In genomic region chr4:26320453-26321325, GRCh38 we compare ENCODE assay signal across 1 cellular context.
TF ChIP-seq lines count a peak whose summit lies in the region.

Gene RBPJ (plus strand): TSS chr4:26321014. CDS start chr4:26321029, 15 bp downstream.

TF ChIP-seq in GM12878, 131 proteins besides CTCF, POLR2A, EP300 and RAD21 (continued from another document and continues in another):
- TF ChIP-seq, protein P1, sequence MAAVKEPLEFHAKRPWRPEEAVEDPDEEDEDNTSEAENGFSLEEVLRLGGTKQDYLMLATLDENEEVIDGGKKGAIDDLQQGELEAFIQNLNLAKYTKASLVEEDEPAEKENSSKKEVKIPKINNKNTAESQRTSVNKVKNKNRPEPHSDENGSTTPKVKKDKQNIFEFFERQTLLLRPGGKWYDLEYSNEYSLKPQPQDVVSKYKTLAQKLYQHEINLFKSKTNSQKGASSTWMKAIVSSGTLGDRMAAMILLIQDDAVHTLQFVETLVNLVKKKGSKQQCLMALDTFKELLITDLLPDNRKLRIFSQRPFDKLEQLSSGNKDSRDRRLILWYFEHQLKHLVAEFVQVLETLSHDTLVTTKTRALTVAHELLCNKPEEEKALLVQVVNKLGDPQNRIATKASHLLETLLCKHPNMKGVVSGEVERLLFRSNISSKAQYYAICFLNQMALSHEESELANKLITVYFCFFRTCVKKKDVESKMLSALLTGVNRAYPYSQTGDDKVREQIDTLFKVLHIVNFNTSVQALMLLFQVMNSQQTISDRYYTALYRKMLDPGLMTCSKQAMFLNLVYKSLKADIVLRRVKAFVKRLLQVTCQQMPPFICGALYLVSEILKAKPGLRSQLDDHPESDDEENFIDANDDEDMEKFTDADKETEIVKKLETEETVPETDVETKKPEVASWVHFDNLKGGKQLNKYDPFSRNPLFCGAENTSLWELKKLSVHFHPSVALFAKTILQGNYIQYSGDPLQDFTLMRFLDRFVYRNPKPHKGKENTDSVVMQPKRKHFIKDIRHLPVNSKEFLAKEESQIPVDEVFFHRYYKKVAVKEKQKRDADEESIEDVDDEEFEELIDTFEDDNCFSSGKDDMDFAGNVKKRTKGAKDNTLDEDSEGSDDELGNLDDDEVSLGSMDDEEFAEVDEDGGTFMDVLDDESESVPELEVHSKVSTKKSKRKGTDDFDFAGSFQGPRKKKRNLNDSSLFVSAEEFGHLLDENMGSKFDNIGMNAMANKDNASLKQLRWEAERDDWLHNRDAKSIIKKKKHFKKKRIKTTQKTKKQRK (IDR thresholded peaks at IDR 0.05; ENCODE audit: low read depth, low read length), result no peak
- TF ChIP-seq MAX (IDR thresholded peaks at IDR 0.05; ENCODE audit: low read depth, low read length) (no peak), CHD1 (IDR thresholded peaks at IDR 0.05; ENCODE audit: low read depth, low read length) (no peak), MTA3 (IDR thresholded peaks at IDR 0.05; ENCODE audit: borderline replicate concordance, low read length) (0 out of 2 replicates have a peak, but pooled peaks have one; percentile 3), POU2F2 (IDR thresholded peaks at IDR 0.05; ENCODE audit: borderline replicate concordance, low read depth, low read length) (0 out of 3 replicates have a peak, but pooled peaks have one; percentile 3), PAX8 (IDR thresholded peaks at IDR 0.05) (no peak), DPF2 (IDR thresholded peaks at IDR 0.05) (0 out of 2 replicates have a peak, but pooled peaks have one; percentile 13), NRF1 (conservative IDR thresholded peaks at IDR 0.05; ENCODE audit: low read depth, low read length) (peak; percentile 63), STAT3 (IDR thresholded peaks at IDR 0.05; ENCODE audit: low read depth, low read length) (no peak), MTA2 (IDR thresholded peaks at IDR 0.05; ENCODE audit: low read depth) (peak; percentile 52), CEBPB (IDR thresholded peaks at IDR 0.05; ENCODE audit: borderline replicate concordance in 1 of 2, low read depth in 2 of 2, low read length in 2 of 2) (no peak), ATF7 (IDR thresholded peaks at IDR 0.05; ENCODE audit: low read depth) (peak; percentile 70), WRNIP1 (IDR thresholded peaks at IDR 0.05; ENCODE audit: borderline replicate concordance, low read depth, low read length) (no peak), MYB (IDR thresholded peaks at IDR 0.05; ENCODE audit: borderline replicate concordance, low read depth, low read length) (no peak), TCF3 (IDR thresholded peaks at IDR 0.05; ENCODE audit: borderline replicate concordance, insufficient read depth, low read depth, low read length) (no peak), SRF (IDR thresholded peaks at IDR 0.05; ENCODE audit: low read depth in 2 of 2, low read length in 2 of 2) (no peak), IKZF2 (IDR thresholded peaks at IDR 0.05) (peak; percentile 96 to 97), ZNF274 (IDR thresholded peaks at IDR 0.05; ENCODE audit: insufficient read depth, insufficient read length) (no peak), ATF3 (IDR thresholded peaks at IDR 0.05; ENCODE audit: borderline replicate concordance, extremely low read depth, low read depth, low read length) (no peak), KAT2A (conservative IDR thresholded peaks at IDR 0.05; ENCODE audit: control insufficient read depth, low read depth, low read length) (no peak), TAF1 (IDR thresholded peaks at IDR 0.05; ENCODE audit: borderline replicate concordance, low read depth, low read length) (peak; percentile 44; the same call in 1 of the 2 replicates), NKRF (conservative IDR thresholded peaks at IDR 0.05) (peak; percentile 61; the same call in 1 of the 2 replicates), ZNF24 (IDR thresholded peaks at IDR 0.05) (no peak), USF2 (IDR thresholded peaks at IDR 0.05; ENCODE audit: borderline replicate concordance, low read depth, low read length) (no peak), GATAD2B (conservative IDR thresholded peaks at IDR 0.05; ENCODE audit: low read depth) (peak; percentile 62; the same call in 1 of the 2 replicates), FOXK2 (IDR thresholded peaks at IDR 0.05) (no peak), ZZZ3 (IDR thresholded peaks at IDR 0.05; ENCODE audit: control insufficient read depth, insufficient read length, low read depth) (no peak), E4F1 (IDR thresholded peaks at IDR 0.05; ENCODE audit: borderline replicate concordance, partially characterized antibody) (peak; percentile 60), JUND (IDR thresholded peaks at IDR 0.05; ENCODE audit: low read depth, low read length) (no peak), MEF2B (IDR thresholded peaks at IDR 0.05; ENCODE audit: partially characterized antibody, poor library complexity, severe bottlenecking) (peak; percentile 82), ESRRA (IDR thresholded peaks at IDR 0.05; ENCODE audit: low read length) (no peak)
- TF ChIP-seq, protein P2, sequence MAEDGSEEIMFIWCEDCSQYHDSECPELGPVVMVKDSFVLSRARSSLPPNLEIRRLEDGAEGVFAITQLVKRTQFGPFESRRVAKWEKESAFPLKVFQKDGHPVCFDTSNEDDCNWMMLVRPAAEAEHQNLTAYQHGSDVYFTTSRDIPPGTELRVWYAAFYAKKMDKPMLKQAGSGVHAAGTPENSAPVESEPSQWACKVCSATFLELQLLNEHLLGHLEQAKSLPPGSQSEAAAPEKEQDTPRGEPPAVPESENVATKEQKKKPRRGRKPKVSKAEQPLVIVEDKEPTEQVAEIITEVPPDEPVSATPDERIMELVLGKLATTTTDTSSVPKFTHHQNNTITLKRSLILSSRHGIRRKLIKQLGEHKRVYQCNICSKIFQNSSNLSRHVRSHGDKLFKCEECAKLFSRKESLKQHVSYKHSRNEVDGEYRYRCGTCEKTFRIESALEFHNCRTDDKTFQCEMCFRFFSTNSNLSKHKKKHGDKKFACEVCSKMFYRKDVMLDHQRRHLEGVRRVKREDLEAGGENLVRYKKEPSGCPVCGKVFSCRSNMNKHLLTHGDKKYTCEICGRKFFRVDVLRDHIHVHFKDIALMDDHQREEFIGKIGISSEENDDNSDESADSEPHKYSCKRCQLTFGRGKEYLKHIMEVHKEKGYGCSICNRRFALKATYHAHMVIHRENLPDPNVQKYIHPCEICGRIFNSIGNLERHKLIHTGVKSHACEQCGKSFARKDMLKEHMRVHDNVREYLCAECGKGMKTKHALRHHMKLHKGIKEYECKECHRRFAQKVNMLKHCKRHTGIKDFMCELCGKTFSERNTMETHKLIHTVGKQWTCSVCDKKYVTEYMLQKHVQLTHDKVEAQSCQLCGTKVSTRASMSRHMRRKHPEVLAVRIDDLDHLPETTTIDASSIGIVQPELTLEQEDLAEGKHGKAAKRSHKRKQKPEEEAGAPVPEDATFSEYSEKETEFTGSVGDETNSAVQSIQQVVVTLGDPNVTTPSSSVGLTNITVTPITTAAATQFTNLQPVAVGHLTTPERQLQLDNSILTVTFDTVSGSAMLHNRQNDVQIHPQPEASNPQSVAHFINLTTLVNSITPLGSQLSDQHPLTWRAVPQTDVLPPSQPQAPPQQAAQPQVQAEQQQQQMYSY (CRISPR knock-in tag; IDR thresholded peaks at IDR 0.05), result no peak
- TF ChIP-seq, protein P3, sequence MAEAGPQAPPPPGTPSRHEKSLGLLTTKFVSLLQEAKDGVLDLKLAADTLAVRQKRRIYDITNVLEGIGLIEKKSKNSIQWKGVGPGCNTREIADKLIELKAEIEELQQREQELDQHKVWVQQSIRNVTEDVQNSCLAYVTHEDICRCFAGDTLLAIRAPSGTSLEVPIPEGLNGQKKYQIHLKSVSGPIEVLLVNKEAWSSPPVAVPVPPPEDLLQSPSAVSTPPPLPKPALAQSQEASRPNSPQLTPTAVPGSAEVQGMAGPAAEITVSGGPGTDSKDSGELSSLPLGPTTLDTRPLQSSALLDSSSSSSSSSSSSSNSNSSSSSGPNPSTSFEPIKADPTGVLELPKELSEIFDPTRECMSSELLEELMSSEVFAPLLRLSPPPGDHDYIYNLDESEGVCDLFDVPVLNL (IDR thresholded peaks at IDR 0.05; ENCODE audit: low read depth, low read length), result no peak
- TF ChIP-seq, protein P4, sequence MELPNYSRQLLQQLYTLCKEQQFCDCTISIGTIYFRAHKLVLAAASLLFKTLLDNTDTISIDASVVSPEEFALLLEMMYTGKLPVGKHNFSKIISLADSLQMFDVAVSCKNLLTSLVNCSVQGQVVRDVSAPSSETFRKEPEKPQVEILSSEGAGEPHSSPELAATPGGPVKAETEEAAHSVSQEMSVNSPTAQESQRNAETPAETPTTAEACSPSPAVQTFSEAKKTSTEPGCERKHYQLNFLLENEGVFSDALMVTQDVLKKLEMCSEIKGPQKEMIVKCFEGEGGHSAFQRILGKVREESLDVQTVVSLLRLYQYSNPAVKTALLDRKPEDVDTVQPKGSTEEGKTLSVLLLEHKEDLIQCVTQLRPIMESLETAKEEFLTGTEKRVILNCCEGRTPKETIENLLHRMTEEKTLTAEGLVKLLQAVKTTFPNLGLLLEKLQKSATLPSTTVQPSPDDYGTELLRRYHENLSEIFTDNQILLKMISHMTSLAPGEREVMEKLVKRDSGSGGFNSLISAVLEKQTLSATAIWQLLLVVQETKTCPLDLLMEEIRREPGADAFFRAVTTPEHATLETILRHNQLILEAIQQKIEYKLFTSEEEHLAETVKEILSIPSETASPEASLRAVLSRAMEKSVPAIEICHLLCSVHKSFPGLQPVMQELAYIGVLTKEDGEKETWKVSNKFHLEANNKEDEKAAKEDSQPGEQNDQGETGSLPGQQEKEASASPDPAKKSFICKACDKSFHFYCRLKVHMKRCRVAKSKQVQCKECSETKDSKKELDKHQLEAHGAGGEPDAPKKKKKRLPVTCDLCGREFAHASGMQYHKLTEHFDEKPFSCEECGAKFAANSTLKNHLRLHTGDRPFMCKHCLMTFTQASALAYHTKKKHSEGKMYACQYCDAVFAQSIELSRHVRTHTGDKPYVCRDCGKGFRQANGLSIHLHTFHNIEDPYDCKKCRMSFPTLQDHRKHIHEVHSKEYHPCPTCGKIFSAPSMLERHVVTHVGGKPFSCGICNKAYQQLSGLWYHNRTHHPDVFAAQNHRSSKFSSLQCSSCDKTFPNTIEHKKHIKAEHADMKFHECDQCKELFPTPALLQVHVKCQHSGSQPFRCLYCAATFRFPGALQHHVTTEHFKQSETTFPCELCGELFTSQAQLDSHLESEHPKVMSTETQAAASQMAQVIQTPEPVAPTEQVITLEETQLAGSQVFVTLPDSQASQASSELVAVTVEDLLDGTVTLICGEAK (IDR thresholded peaks at IDR 0.05; ENCODE audit: borderline replicate concordance), result peak; percentile 58
- TF ChIP-seq, protein P5, sequence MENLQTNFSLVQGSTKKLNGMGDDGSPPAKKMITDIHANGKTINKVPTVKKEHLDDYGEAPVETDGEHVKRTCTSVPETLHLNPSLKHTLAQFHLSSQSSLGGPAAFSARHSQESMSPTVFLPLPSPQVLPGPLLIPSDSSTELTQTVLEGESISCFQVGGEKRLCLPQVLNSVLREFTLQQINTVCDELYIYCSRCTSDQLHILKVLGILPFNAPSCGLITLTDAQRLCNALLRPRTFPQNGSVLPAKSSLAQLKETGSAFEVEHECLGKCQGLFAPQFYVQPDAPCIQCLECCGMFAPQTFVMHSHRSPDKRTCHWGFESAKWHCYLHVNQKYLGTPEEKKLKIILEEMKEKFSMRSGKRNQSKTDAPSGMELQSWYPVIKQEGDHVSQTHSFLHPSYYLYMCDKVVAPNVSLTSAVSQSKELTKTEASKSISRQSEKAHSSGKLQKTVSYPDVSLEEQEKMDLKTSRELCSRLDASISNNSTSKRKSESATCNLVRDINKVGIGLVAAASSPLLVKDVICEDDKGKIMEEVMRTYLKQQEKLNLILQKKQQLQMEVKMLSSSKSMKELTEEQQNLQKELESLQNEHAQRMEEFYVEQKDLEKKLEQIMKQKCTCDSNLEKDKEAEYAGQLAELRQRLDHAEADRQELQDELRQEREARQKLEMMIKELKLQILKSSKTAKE (IDR thresholded peaks at IDR 0.05; ENCODE audit: low read depth, poor library complexity, severe bottlenecking), result peak; percentile 60
